In the genomic region with DNA sequence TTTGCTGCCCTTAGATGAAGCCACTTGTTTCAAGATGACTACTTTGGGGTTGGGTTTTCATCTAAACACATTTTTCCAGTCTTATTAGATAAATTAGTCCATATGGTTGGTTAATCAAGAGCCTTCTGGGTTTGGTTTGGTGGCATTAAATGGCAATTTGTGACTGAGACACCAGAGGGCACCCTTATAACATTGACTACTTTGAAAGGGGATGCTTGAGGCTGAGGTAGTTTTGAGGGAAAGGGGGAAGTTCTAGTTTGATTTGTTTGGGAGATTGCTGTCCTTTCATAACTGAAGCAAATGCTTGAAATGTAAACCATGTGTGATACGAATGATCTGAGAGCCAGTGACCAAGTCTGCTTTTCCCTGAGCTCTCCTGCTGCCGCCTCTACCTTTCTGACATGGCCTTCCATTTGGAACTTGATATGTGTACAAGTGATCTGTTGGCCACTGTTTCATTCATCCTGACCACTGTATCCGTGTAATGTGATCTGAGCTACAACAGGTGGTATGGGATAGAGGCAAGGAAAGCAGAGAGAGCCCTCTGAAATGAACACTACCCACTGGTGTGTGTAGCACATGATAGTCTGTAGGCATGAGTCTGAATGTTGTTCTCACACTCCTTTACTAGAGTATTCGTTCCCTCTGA, we compare ENCODE assay signal across 7 cellular contexts. TPM values are rescaled to one million over a fixed set of nuclear protein-coding genes. Genes with fewer than 3 reads are reported as not detected.
A peak's percentile ranks its signal among the peaks of the same experiment; 100 is the strongest.
DNase-seq lines count a peak whose midpoint lies in the region; ATAC-seq and TF ChIP-seq lines count a peak whose summit lies in the region.

No MANE protein-coding gene starts in this region.

- H3K36me3 ChIP-seq in DND-41 (ENCODE audit: insufficient read depth, low read length) (peaks cover 65% of the 10 kb centered on the region), Peyer's patch (no peaks in the 10 kb centered on the region), thyroid gland (no peaks in the 10 kb centered on the region)

- intact Hi-C loops in thyroid gland (cut with DNase I) = loop anchor here (2.0 to 10.0 kb wide), 2 partner anchors 52 to 112 kb away; a partner anchor contains a TSS

- TF ChIP-seq POLR2A in Peyer's patch (IDR thresholded peaks at IDR 0.05) (no peak), thyroid gland (IDR thresholded peaks at IDR 0.05) (no peak)

- H3K27ac Mint-ChIP-seq in central memory CD8-positive, alpha-beta T cell (ENCODE audit: low read depth) = peak overlapping the region; percentile 10

- no peak overlapping the region for H3K4me3 Mint-ChIP-seq in central memory CD8-positive, alpha-beta T cell

- H2AFZ ChIP-seq in DND-41 (ENCODE audit: low read depth, low read length) = no peak overlapping the region

- H3K4me1 Mint-ChIP-seq in central memory CD8-positive, alpha-beta T cell = peaks cover 8% of the 10 kb centered on the region

- no peaks in the 10 kb centered on the region for H3K79me2 ChIP-seq in DND-41 (ENCODE audit: insufficient read depth, low read length)

- peaks cover 17% of the 10 kb centered on the region; the same call in 1 of the 2 replicates for H4K20me1 ChIP-seq in DND-41 (ENCODE audit: insufficient read depth, low read length)

- H3K27me3 ChIP-seq in DND-41 (ENCODE audit: insufficient read depth, low read length, poor library complexity) = no peaks in the 10 kb centered on the region
- no peaks in the 10 kb centered on the region for H3K27me3 ChIP-seq in Peyer's patch
- H3K27me3 ChIP-seq in thyroid gland = no peaks in the 10 kb centered on the region

- peak; percentile 60 for DNase-seq in DND-41
- peak; percentile 90 for DNase-seq in KBM-7
- peak in 2 of 3 donors; percentile 64 to 84 for DNase-seq in Peyer's patch
- DNase-seq in central memory CD8-positive, alpha-beta T cell (ENCODE audit: low spot score in 2 of 2) = peak; percentile 36 to 59
- DNase-seq in left lobe of liver (ENCODE audit: low spot score) = no peak
- peak in 1 of 2 donors; percentile 44 for DNase-seq in thyroid gland

- H3K27me3 Mint-ChIP-seq in central memory CD8-positive, alpha-beta T cell = no peaks in the 10 kb centered on the region

- ATAC-seq in DND-41 (ENCODE audit: insufficient read depth, low read depth) (peak; percentile 53; the same call in 2 of the 3 replicates), left lobe of liver (peak; percentile 86), GM21360 (IDR thresholded peaks at IDR 0.05; ENCODE audit: unreplicated experiment) (no peak)
- ATAC-seq in central memory CD8-positive, alpha-beta T cell (replicated peaks; ENCODE audit: extremely low read depth, poor library complexity, severe bottlenecking) = no peak

- no peak overlapping the region for H3K27ac ChIP-seq in DND-41 (ENCODE audit: low read length)
- peak overlapping the region in 2 of 4 donors; percentile 9 to 58 for H3K27ac ChIP-seq in Peyer's patch
- H3K27ac ChIP-seq in thyroid gland = peak overlapping the region in 2 of 3 donors; percentile 32 to 57

- H3K36me3 Mint-ChIP-seq in central memory CD8-positive, alpha-beta T cell (ENCODE audit: insufficient read depth) = peaks cover 1% of the 10 kb centered on the region

- H3K9me3 Mint-ChIP-seq in central memory CD8-positive, alpha-beta T cell = no peaks in the 10 kb centered on the region

- H3K4me2 ChIP-seq in DND-41 (ENCODE audit: insufficient read depth, low read length) = no peak overlapping the region

- H3K9me3 ChIP-seq in DND-41 (ENCODE audit: insufficient read depth, low read length, severe bottlenecking) (no peaks in the 10 kb centered on the region), Peyer's patch (no peaks in the 10 kb centered on the region), thyroid gland (no peaks in the 10 kb centered on the region)

- H3K4me3 ChIP-seq in DND-41 (ENCODE audit: low read depth in 1 of 2, low read length in 2 of 2) = no peak overlapping the region
- H3K4me3 ChIP-seq in Peyer's patch = no peak overlapping the region
- no peak overlapping the region for H3K4me3 ChIP-seq in thyroid gland (replicated peaks in 1 of 3)

- 31 to 35% methylated on average over 4 of the region's 4 CpGs for WGBS in thyroid gland, 2 donors

- no peak overlapping the region for H3K9ac ChIP-seq in DND-41 (ENCODE audit: low read depth, low read length)

- TF ChIP-seq CTCF in DND-41 (IDR thresholded peaks at IDR 0.05; ENCODE audit: borderline replicate concordance, extremely low read depth, low read length, poor library complexity, severe bottlenecking) (peak; percentile 80), Peyer's patch (IDR thresholded peaks at IDR 0.05) (peak; percentile 52 to 93 (median 88)), thyroid gland (IDR thresholded peaks at IDR 0.05) (peak in 5 of 6 experiments; percentile 18 to 96 (median 86))

- in situ Hi-C loops in KBM-7 (cut with MboI; ENCODE audit: low pct_unique_long_range_greater_than_20kb, low sequenced_read_pairs) = no loop called here

- H3K4me1 ChIP-seq in DND-41 (ENCODE audit: insufficient read depth, low read length) (peaks cover 19% of the 10 kb centered on the region), Peyer's patch (peaks cover 6 to 34% (median 7%) of the 10 kb centered on the region in 4 donors), thyroid gland (peaks cover 21 to 49% of the 10 kb centered on the region in 2 donors)

RNA-seq across cellular contexts. Expression of a gene that starts 5.8 kb away (rescaled TPM):
- total RNA-seq in Peyer's patch (10 to 100 TPM; 46.2 to 93.3 (median 72.1) TPM), left lobe of liver (21.3 TPM), thyroid gland (10 to 100 TPM; 20.0 to 60.9 (median 35.2) TPM)

RNA-seq across cellular contexts. Expression of a gene that starts 15.5 kb away (rescaled TPM):
- total RNA-seq in Peyer's patch (10 to 100 TPM in 1 of 4 donors, 1 to 10 TPM in 3; 2.5 to 21.5 (median 3.4) TPM), left lobe of liver (1.5 TPM), thyroid gland (1 to 10 TPM in 1 of 4 donors, under 1 TPM in 3; 0.63 to 5.2 (median 0.79) TPM)

Comparison
In these comparisons a context has a peak if more than half of its experiments do, and no peak if none do; other contexts are left out.
1. ATAC-seq: peak in DND-41 (single experiment) and left lobe of liver (single experiment); none in central memory CD8-positive, alpha-beta T cell (single experiment) and GM21360 (single experiment).
2. Peak in every context shown above with its lines, with median percentiles within 50 percentile points of each other: CTCF ChIP-seq.